Comparison of ENCODE assay signal across 35 cellular contexts in genomic region chr3:174633342-174633741, GRCh38.
"Had no signal": no experiment of that assay in that cellular context is flagged by ENCODE, and none has a peak within 500 bp of the region (broad histone marks: within the 10 kb centered on the region; RNA-seq: fewer than 3 reads in every experiment).

No MANE protein-coding gene starts in this region.

- H3K27me3 ChIP-seq: MG63 had no signal

- H3K36me3 ChIP-seq: MG63 had no signal

- DNase-seq: Karpas-422, Kasumi-1, MG63, MM.1S, MV-4-11, NCI-H1048, NCI-H1092, NCI-H1092 treated with DMSO at 0.1 percent for 48 hours, NCI-H1105, NCI-H1105 treated with DMSO at 0.1 percent for 48 hours, NCI-H1417, NCI-H1417 treated with DMSO at 0.1 percent for 48 hours, NCI-H1436, NCI-H1436 treated with DMSO at 0.1 percent for 48 hours, NCI-H146, NCI-H1694, NCI-H1694 treated with DMSO at 0.1 percent for 48 hours, NCI-H187, NCI-H187 treated with DMSO at 0.1 percent for 48 hours, NCI-H1930, NCI-H2029, NCI-H2029 treated with DMSO at 0.1 percent for 48 hours, NCI-H2081, NCI-H2081 treated with DMSO at 0.1 percent for 48 hours, NCI-H2107, NCI-H2171, NCI-H2171 treated with DMSO at 0.1 percent for 48 hours, NCI-H2227 treated with DMSO at 0.1 percent for 48 hours, NCI-H226, NCI-H345, NCI-H446, NCI-H446 treated with DMSO at 0.1 percent for 48 hours, NCI-H510A, NCI-H510A treated with DMSO at 0.1 percent for 48 hours, NCI-H524 had no signal

- H3K4me3 ChIP-seq: MG63 had no signal

- H3K9me3 ChIP-seq: MG63 had no signal
